ENCODE assay signal across 1 cellular context in genomic region chr9:95031711-95032461, GRCh38.
TF ChIP-seq lines count a peak whose summit lies in the region.

No MANE protein-coding gene starts in this region.

TF ChIP-seq in HepG2, 621 proteins besides CTCF, POLR2A, EP300 and RAD21 (continued from another document and continues in another):
- TF ChIP-seq AFF4 (CRISPR knock-in tag; IDR thresholded peaks at IDR 0.05) (peak; percentile 77), TOE1 (CRISPR knock-in tag; IDR thresholded peaks at IDR 0.05) (no peak), KLF16 (CRISPR knock-in tag; IDR thresholded peaks at IDR 0.05) (no peak), ZNF556 (CRISPR knock-in tag; IDR thresholded peaks at IDR 0.05; ENCODE audit: borderline replicate concordance) (no peak), PRMT3 (CRISPR knock-in tag; IDR thresholded peaks at IDR 0.05; ENCODE audit: borderline replicate concordance, low read depth) (no peak), ZNF33A (CRISPR knock-in tag; IDR thresholded peaks at IDR 0.05; ENCODE audit: borderline replicate concordance) (peak; percentile 70; the same call in 1 of the 2 replicates), CSRNP1 (CRISPR knock-in tag; IDR thresholded peaks at IDR 0.05) (peak; percentile 53; the same call in 1 of the 2 replicates), GATAD2A (CRISPR knock-in tag; IDR thresholded peaks at IDR 0.05) (peak; percentile 94), ZNF3 (CRISPR knock-in tag; IDR thresholded peaks at IDR 0.05) (no peak), ZMAT3 (CRISPR knock-in tag; conservative IDR thresholded peaks at IDR 0.05) (no peak), GPBP1L1 (CRISPR knock-in tag; IDR thresholded peaks at IDR 0.05) (no peak), ZNF570 (CRISPR knock-in tag; IDR thresholded peaks at IDR 0.05; ENCODE audit: borderline replicate concordance) (no peak), NFRKB (IDR thresholded peaks at IDR 0.05) (no peak), ZNF768 (CRISPR knock-in tag; IDR thresholded peaks at IDR 0.05) (peak; percentile 45; the same call in 1 of the 2 replicates), ATF4 (CRISPR knock-in tag; IDR thresholded peaks at IDR 0.05) (peak in 1 of 2 experiments; percentile 33; a peak in 1 of 4 replicates), ZNF143 (CRISPR knock-in tag; IDR thresholded peaks at IDR 0.05) (no peak), ZNF383 (CRISPR knock-in tag; IDR thresholded peaks at IDR 0.05; ENCODE audit: borderline replicate concordance) (no peak), KDM2A (CRISPR knock-in tag; IDR thresholded peaks at IDR 0.05; ENCODE audit: borderline replicate concordance, low read depth) (peak; percentile 47; the same call in 1 of the 2 replicates), IRX3 (CRISPR knock-in tag; IDR thresholded peaks at IDR 0.05; ENCODE audit: borderline replicate concordance, low read depth) (peak; percentile 64; the same call in 1 of the 2 replicates), ZBTB20 (CRISPR knock-in tag; IDR thresholded peaks at IDR 0.05; ENCODE audit: borderline replicate concordance, low read depth) (no peak), ZNF569 (CRISPR knock-in tag; IDR thresholded peaks at IDR 0.05; ENCODE audit: borderline replicate concordance) (no peak), PATZ1 (CRISPR knock-in tag; IDR thresholded peaks at IDR 0.05) (peak; percentile 98), RFXAP (CRISPR knock-in tag; IDR thresholded peaks at IDR 0.05; ENCODE audit: borderline replicate concordance) (no peak), MNT (IDR thresholded peaks at IDR 0.05) (peak; percentile 58), NFYB (CRISPR knock-in tag; IDR thresholded peaks at IDR 0.05) (no peak), HNF1B (CRISPR knock-in tag; IDR thresholded peaks at IDR 0.05) (peak; percentile 24; the same call in 1 of the 2 replicates), ZNF142 (CRISPR knock-in tag; IDR thresholded peaks at IDR 0.05) (no peak), GTF3A (CRISPR knock-in tag; conservative IDR thresholded peaks at IDR 0.05) (no peak), HBP1 (CRISPR knock-in tag; IDR thresholded peaks at IDR 0.05; ENCODE audit: low read depth) (no peak), E2F2 (CRISPR knock-in tag; IDR thresholded peaks at IDR 0.05; ENCODE audit: borderline replicate concordance) (0 out of 2 replicates have a peak, but pooled peaks have one; percentile 25), IRF1 (CRISPR knock-in tag; IDR thresholded peaks at IDR 0.05; ENCODE audit: low read depth) (no peak), ARHGAP35 (CRISPR knock-in tag; IDR thresholded peaks at IDR 0.05; ENCODE audit: borderline replicate concordance) (no peak)
